26 cellular contexts compared by ENCODE assay signal in the genomic region with DNA sequence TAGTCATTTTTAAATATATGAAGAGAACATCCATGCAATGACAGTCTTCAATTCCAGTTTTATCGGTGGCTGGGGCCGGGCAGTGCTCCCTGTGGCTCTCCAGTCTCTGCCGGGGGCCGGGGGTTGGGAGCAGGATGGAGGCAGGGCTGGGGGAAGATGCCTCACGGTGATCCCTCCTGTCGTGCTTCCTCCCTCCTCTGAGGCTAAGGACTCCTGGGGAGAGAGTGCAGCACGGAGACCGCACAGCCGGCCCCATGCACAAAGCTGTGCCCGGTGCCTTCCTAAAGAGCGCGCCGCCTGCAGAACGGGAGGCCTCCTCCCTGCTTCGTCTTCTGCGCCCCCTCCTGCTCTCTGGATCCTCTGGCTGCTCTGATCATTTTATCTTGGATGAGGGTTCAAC. TPM values are rescaled to one million over a fixed set of nuclear protein-coding genes. Genes with fewer than 3 reads are reported as not detected.
DNase-seq lines count a peak whose midpoint lies in the region; ATAC-seq, FAIRE-seq and TF ChIP-seq lines count a peak whose summit lies in the region.
"Had no signal": no experiment of that assay in that cellular context is flagged by ENCODE, and none has a peak within 500 bp of the region (broad histone marks: within the 10 kb centered on the region; RNA-seq: fewer than 3 reads in every experiment).

No MANE protein-coding gene starts in this region.

- H3K27ac ChIP-seq in HepG2 (ENCODE audit: extremely low read length, insufficient read depth, low read length) = no peak overlapping the region
- H3K27ac ChIP-seq: brain microvascular endothelial cell, colonic mucosa, heart left ventricle, HL-60, parathyroid adenoma, thoracic aorta had no signal

- POLR2A ChIA-PET in HEK293T (lab: Yijun Ruan, JAX) = no interaction called here
- POLR2A ChIA-PET in HepG2 (lab: Yijun Ruan, JAX) = no interaction called here

- H3K27ac Mint-ChIP-seq in activated T-helper 1 cell treated with anti-CD3 and anti-CD28 coated beads, Interleukin-12 subunit alpha, Interleukin-12 subunit beta, Interleukin-2, Interleukin-4 antibody, amounts not matched to agents 30 ng/mL and 10 ng/mL and 1 ng/mL, durations not matched to agents 14 hours and 24 hours and 36 hours = no peak overlapping the region
- H3K27ac Mint-ChIP-seq in activated naive CD4-positive, alpha-beta T cell treated with anti-CD3 and anti-CD28 coated beads, Interleukin-2, amount 50 U/mL, for 72 hours = no peak overlapping the region
- H3K27ac Mint-ChIP-seq: stimulated activated effector memory CD8-positive, alpha-beta T cell treated with anti-CD3 and anti-CD28 coated beads, Interleukin-12 subunit alpha, Interleukin-12 subunit beta, amount 100 ng/mL, for 72 hours had no signal

- no peaks in the 10 kb centered on the region for H4K20me1 ChIP-seq in HepG2 (ENCODE audit: insufficient read depth, low read length)

- TF ChIP-seq CTCF in choroid plexus epithelial cell (conservative IDR thresholded peaks at IDR 0.05; ENCODE audit: low read depth, low read length) (peak; percentile 30), HepG2 (CRISPR knock-in tag; IDR thresholded peaks at IDR 0.05) (0 out of 2 replicates have a peak, but pooled peaks have one; percentile 33)

- no peaks in the 10 kb centered on the region for H3K36me3 ChIP-seq in HepG2 (replicated peaks in 1 of 2; ENCODE audit: control insufficient read depth in 1 of 2, insufficient read depth in 2 of 2, low read length in 2 of 2)
- H3K36me3 ChIP-seq: brain microvascular endothelial cell, colonic mucosa, heart left ventricle, thoracic aorta had no signal

- no peak for TF ChIP-seq RAD21 in HepG2 (CRISPR knock-in tag; IDR thresholded peaks at IDR 0.05)

- WGBS in HepG2 (ENCODE audit: low lambda C conversion rate) = 2% methylated on average over 9 of the region's 16 CpGs

- H3K4me3 ChIP-seq in choroid plexus epithelial cell (ENCODE audit: low read depth, low read length) (peak overlapping the region; percentile 24), HepG2 (replicated peaks in 1 of 3; ENCODE audit: insufficient read depth in 1 of 3, low read depth in 2 of 3, low read length in 3 of 3) (0 out of 6 replicates have a peak overlapping the region, but pooled peaks of 1 of the 3 experiments have one; percentile 39)
- H3K4me3 ChIP-seq: colonic mucosa, heart left ventricle, thoracic aorta had no signal

- H3K9ac ChIP-seq in HepG2 (ENCODE audit: insufficient read depth, low read depth, low read length) = no peak overlapping the region
- H3K9ac ChIP-seq: parathyroid adenoma had no signal

- no peak overlapping the region for H2AFZ ChIP-seq in HepG2 (ENCODE audit: low read length)
- H2AFZ ChIP-seq: parathyroid adenoma had no signal

- no peaks in the 10 kb centered on the region for H3K4me1 Mint-ChIP-seq in activated T-helper 1 cell treated with anti-CD3 and anti-CD28 coated beads, Interleukin-12 subunit alpha, Interleukin-12 subunit beta, Interleukin-2, Interleukin-4 antibody, amounts not matched to agents 30 ng/mL and 10 ng/mL and 1 ng/mL, durations not matched to agents 14 hours and 24 hours and 36 hours (ENCODE audit: low read depth)
- H3K4me1 Mint-ChIP-seq: naive B cell; stimulated activated effector memory CD8-positive, alpha-beta T cell treated with anti-CD3 and anti-CD28 coated beads, Interleukin-12 subunit alpha, Interleukin-12 subunit beta, amount 100 ng/mL, for 72 hours had no signal

- BruUV-seq in HepG2 (replicated peaks; lab: Mats Ljungman, UMichigan) = no TSS peak

- intact Hi-C loops in HepG2 (cut with micrococcal nuclease; ENCODE audit: unreplicated experiment) = no loop called here
- intact Hi-C loops in activated T-helper 1 cell treated with anti-CD3 and anti-CD28 coated beads, Interleukin-12 subunit alpha, Interleukin-12 subunit beta, Interleukin-2, Interleukin-4 antibody, amounts not matched to agents 30 ng/mL and 10 ng/mL and 1 ng/mL, durations not matched to agents 14 hours and 24 hours and 36 hours (cut with micrococcal nuclease) = no loop called here

- CTCF ChIA-PET in HEK293T (lab: Yijun Ruan, JAX) = no interaction called here
- CTCF ChIA-PET in HepG2 (lab: Yijun Ruan, JAX; ENCODE audit: low intra/inter-chr PET ratio, low total read pairs) = no interaction called here

- TF ChIP-seq EP300 in HepG2 (IDR thresholded peaks at IDR 0.05; ENCODE audit: low read depth in 2 of 2, low read length in 2 of 2) = no peak
- TF ChIP-seq EP300 in HepG2 (CRISPR knock-in tag; IDR thresholded peaks at IDR 0.05; ENCODE audit: borderline replicate concordance) = no peak

- no peak for TF ChIP-seq POLR2A in HepG2 (IDR thresholded peaks at IDR 0.05; ENCODE audit: insufficient read depth in 1 of 2, low read depth in 2 of 2, low read length in 2 of 2)

- H3K4me1 ChIP-seq in HepG2 (ENCODE audit: insufficient read depth, low read length) = no peaks in the 10 kb centered on the region
- H3K4me1 ChIP-seq: colonic mucosa, parathyroid adenoma had no signal

- peak; percentile 46 for DNase-seq in D341Med (ENCODE audit: low spot score)
- DNase-seq in HEK293T (ENCODE audit: extremely low spot score) = peak; percentile 53
- DNase-seq in choroid plexus epithelial cell (ENCODE audit: low read depth) = peak; percentile 45
- DNase-seq in HepG2 (ENCODE audit: low spot score) = no peak
- no peak for DNase-seq in activated T-helper 1 cell treated with anti-CD3 and anti-CD28 coated beads, Interleukin-12 subunit alpha, Interleukin-12 subunit beta, Interleukin-2, Interleukin-4 antibody, amounts not matched to agents 30 ng/mL and 10 ng/mL and 1 ng/mL, durations not matched to agents 14 hours and 24 hours and 36 hours (ENCODE audit: low spot score)
- no peak for DNase-seq in activated naive CD4-positive, alpha-beta T cell treated with anti-CD3 and anti-CD28 coated beads, Interleukin-2, amount 50 U/mL, for 72 hours (ENCODE audit: low spot score in 2 of 2)
- DNase-seq: ACHN; activated CD4-positive, alpha-beta T cell treated with anti-CD3 and anti-CD28 coated beads for 1 hour; brain microvascular endothelial cell; C1 segment of cervical spinal cord; colonic mucosa; heart left ventricle; kidney; mammary epithelial cell; naive B cell; NCI-H2029; NCI-H510A treated with DMSO at 0.1 percent for 48 hours; Right ventricle myocardium superior had no signal

- no peaks in the 10 kb centered on the region for H3K9me3 ChIP-seq in HepG2 (ENCODE audit: low read length)
- H3K9me3 ChIP-seq: colonic mucosa, heart left ventricle, thoracic aorta had no signal

- no peaks in the 10 kb centered on the region for H3K79me2 ChIP-seq in HepG2 (ENCODE audit: insufficient read depth, low read length)
- H3K79me2 ChIP-seq: parathyroid adenoma had no signal

- peaks cover 2 to 18% of the 10 kb centered on the region in 2 experiments; a peak in 3 of 5 replicates for H3K27me3 ChIP-seq in HepG2 (ENCODE audit: control insufficient read depth in 1 of 2, insufficient read depth in 2 of 2, low read length in 2 of 2)
- H3K27me3 ChIP-seq: colonic mucosa had no signal

- in situ Hi-C loops in HepG2 (cut with HindIII; ENCODE audit: extremely low pct_ligation_motif_present, low pct_unique_long_range_greater_than_20kb) = no loop called here

- no peak overlapping the region for H3K4me2 ChIP-seq in HepG2 (ENCODE audit: low read depth, low read length)

- no peak overlapping the region for H3K4me3 Mint-ChIP-seq in activated T-helper 1 cell treated with anti-CD3 and anti-CD28 coated beads, Interleukin-12 subunit alpha, Interleukin-12 subunit beta, Interleukin-2, Interleukin-4 antibody, amounts not matched to agents 30 ng/mL and 10 ng/mL and 1 ng/mL, durations not matched to agents 14 hours and 24 hours and 36 hours
- H3K4me3 Mint-ChIP-seq: naive B cell; stimulated activated effector memory CD8-positive, alpha-beta T cell treated with anti-CD3 and anti-CD28 coated beads, Interleukin-12 subunit alpha, Interleukin-12 subunit beta, amount 100 ng/mL, for 72 hours had no signal

- FAIRE-seq in HepG2 (lab: Jason Lieb, UNC) = no peak
- FAIRE-seq: D721Med, G401.6, kidney had no signal

- ATAC-seq in HepG2 = peak; percentile 68
- no peak for ATAC-seq in activated naive CD4-positive, alpha-beta T cell treated with anti-CD3 and anti-CD28 coated beads, Interleukin-2, amount 50 U/mL, for 72 hours
- no peak for ATAC-seq in GM21367 (IDR thresholded peaks at IDR 0.05; ENCODE audit: unreplicated experiment)
- no peak for ATAC-seq in HG03565 (IDR thresholded peaks at IDR 0.05; ENCODE audit: unreplicated experiment)
- ATAC-seq: heart left ventricle; stimulated activated effector memory CD8-positive, alpha-beta T cell treated with anti-CD3 and anti-CD28 coated beads, Interleukin-12 subunit alpha, Interleukin-12 subunit beta, amount 100 ng/mL, for 72 hours had no signal

- H3K36me3 Mint-ChIP-seq in activated T-helper 1 cell treated with anti-CD3 and anti-CD28 coated beads, Interleukin-12 subunit alpha, Interleukin-12 subunit beta, Interleukin-2, Interleukin-4 antibody, amounts not matched to agents 30 ng/mL and 10 ng/mL and 1 ng/mL, durations not matched to agents 14 hours and 24 hours and 36 hours (ENCODE audit: low read depth) = no peaks in the 10 kb centered on the region
- no peaks in the 10 kb centered on the region for H3K36me3 Mint-ChIP-seq in activated naive CD4-positive, alpha-beta T cell treated with anti-CD3 and anti-CD28 coated beads, Interleukin-2, amount 50 U/mL, for 72 hours
- H3K36me3 Mint-ChIP-seq: naive B cell; stimulated activated effector memory CD8-positive, alpha-beta T cell treated with anti-CD3 and anti-CD28 coated beads, Interleukin-12 subunit alpha, Interleukin-12 subunit beta, amount 100 ng/mL, for 72 hours had no signal

- H3K27me3 Mint-ChIP-seq in activated T-helper 1 cell treated with anti-CD3 and anti-CD28 coated beads, Interleukin-12 subunit alpha, Interleukin-12 subunit beta, Interleukin-2, Interleukin-4 antibody, amounts not matched to agents 30 ng/mL and 10 ng/mL and 1 ng/mL, durations not matched to agents 14 hours and 24 hours and 36 hours (ENCODE audit: insufficient read depth) = peaks cover 12% of the 10 kb centered on the region

- no peaks in the 10 kb centered on the region for H3K9me3 Mint-ChIP-seq in activated T-helper 1 cell treated with anti-CD3 and anti-CD28 coated beads, Interleukin-12 subunit alpha, Interleukin-12 subunit beta, Interleukin-2, Interleukin-4 antibody, amounts not matched to agents 30 ng/mL and 10 ng/mL and 1 ng/mL, durations not matched to agents 14 hours and 24 hours and 36 hours
- H3K9me3 Mint-ChIP-seq in activated naive CD4-positive, alpha-beta T cell treated with anti-CD3 and anti-CD28 coated beads, Interleukin-2, amount 50 U/mL, for 72 hours = no peaks in the 10 kb centered on the region
- H3K9me3 Mint-ChIP-seq: stimulated activated effector memory CD8-positive, alpha-beta T cell treated with anti-CD3 and anti-CD28 coated beads, Interleukin-12 subunit alpha, Interleukin-12 subunit beta, amount 100 ng/mL, for 72 hours had no signal

RNA-seq across cellular contexts. Expression of a gene that starts 20.5 kb away (rescaled TPM):
- not detected in 2 replicates for total RNA-seq in HepG2 (2016; rRNA removed; fragmentation: Illumina TruSeq; extraction: Trizol)
- total RNA-seq in HepG2 (2016; cell fraction: cytosol; rRNA removed; fragmentation: Illumina TruSeq; extraction: Trizol; ENCODE audit: low read depth) = not detected in 2 replicates
- total RNA-seq in HepG2 (2016; cell fraction: insoluble cytoplasmic fraction; rRNA removed; fragmentation: Illumina TruSeq; extraction: Trizol) = not detected in 2 replicates
- total RNA-seq in HepG2 (2016; cell fraction: membrane; rRNA removed; fragmentation: Illumina TruSeq; extraction: Trizol) = not detected in 2 replicates
- not detected in 2 replicates for total RNA-seq in HepG2 (2016; cell fraction: nucleus; rRNA removed; fragmentation: Illumina TruSeq; extraction: Trizol)
- not detected in 2 replicates for polyA plus RNA-seq in HepG2 (2011; rRNA removed)
- not detected in 2 replicates for polyA plus RNA-seq in HepG2 (2011; cell fraction: cytosol; rRNA removed)
- not detected in 2 replicates for polyA plus RNA-seq in HepG2 (2011; cell fraction: nucleus; rRNA removed)
- not detected in 2 replicates for polyA plus RNA-seq in HepG2 (2012)
- polyA plus RNA-seq in HepG2 (2016; cell fraction: cytosol; fragmentation: Illumina TruSeq; extraction: Trizol; ENCODE audit: low read depth) = not detected in 2 replicates
- polyA plus RNA-seq in HepG2 (2016; cell fraction: insoluble cytoplasmic fraction; fragmentation: Illumina TruSeq; extraction: Trizol; ENCODE audit: low read depth) = not detected in 2 replicates
- not detected in 2 replicates for polyA plus RNA-seq in HepG2 (2016; cell fraction: membrane; fragmentation: Illumina TruSeq; extraction: Trizol; ENCODE audit: low read depth)
- polyA plus RNA-seq in HepG2 (2016; cell fraction: nucleus; fragmentation: Illumina TruSeq; extraction: Trizol; ENCODE audit: insufficient read depth, low read depth) = not detected in 2 replicates
- polyA minus RNA-seq in HepG2 (2011; rRNA and poly(A)+ RNA removed; ENCODE audit: low replicate concordance) = 53.8 TPM in 1 of 2 replicates, not detected in the other
- polyA minus RNA-seq in HepG2 (2011; cell fraction: cytosol; rRNA and poly(A)+ RNA removed) = not detected in 2 replicates
- polyA minus RNA-seq in HepG2 (2011; cell fraction: nucleus; rRNA and poly(A)+ RNA removed) = not detected in 2 replicates
- 0.65 and 0.91 TPM in 2 replicates for total RNA-seq in activated T-helper 1 cell treated with anti-CD3 and anti-CD28 coated beads, Interleukin-12 subunit alpha, Interleukin-12 subunit beta, Interleukin-2, Interleukin-4 antibody, amounts not matched to agents 30 ng/mL and 10 ng/mL and 1 ng/mL, durations not matched to agents 14 hours and 24 hours and 36 hours
- total RNA-seq in activated naive CD4-positive, alpha-beta T cell treated with anti-CD3 and anti-CD28 coated beads, Interleukin-2, amount 50 U/mL, for 72 hours = 1 to 10 TPM in 1 of 2 donors, under 1 TPM in 1; 0.59 to 3.5 TPM
- total RNA-seq: Right ventricle myocardium superior, thoracic aorta had no signal

RNA-seq across cellular contexts. Expression of a gene that starts 46.4 kb away (rescaled TPM):
- 0.15 and 0.60 TPM in 2 replicates for total RNA-seq in HepG2 (2016; rRNA removed; fragmentation: Illumina TruSeq; extraction: Trizol)
- 0.51 TPM in 1 of 2 replicates, not detected in the other for total RNA-seq in HepG2 (2016; cell fraction: cytosol; rRNA removed; fragmentation: Illumina TruSeq; extraction: Trizol; ENCODE audit: low read depth)
- total RNA-seq in HepG2 (2016; cell fraction: insoluble cytoplasmic fraction; rRNA removed; fragmentation: Illumina TruSeq; extraction: Trizol) = 0.30 and 0.79 TPM in 2 replicates
- total RNA-seq in HepG2 (2016; cell fraction: membrane; rRNA removed; fragmentation: Illumina TruSeq; extraction: Trizol) = 0.31 and 0.38 TPM in 2 replicates
- 0.96 TPM in 1 of 2 replicates, not detected in the other for total RNA-seq in HepG2 (2016; cell fraction: nucleus; rRNA removed; fragmentation: Illumina TruSeq; extraction: Trizol)
- 0.22 and 0.45 TPM in 2 replicates for polyA plus RNA-seq in HepG2 (2011; rRNA removed)
- polyA plus RNA-seq in HepG2 (2011; cell fraction: cytosol; rRNA removed) = 0.09 and 0.18 TPM in 2 replicates
- 0.69 and 0.88 TPM in 2 replicates for polyA plus RNA-seq in HepG2 (2011; cell fraction: nucleus; rRNA removed)
- polyA plus RNA-seq in HepG2 (2012) = 0.47 and 0.92 TPM in 2 replicates
- 0.32 and 0.66 TPM in 2 replicates for polyA plus RNA-seq in HepG2 (2016; cell fraction: cytosol; fragmentation: Illumina TruSeq; extraction: Trizol; ENCODE audit: low read depth)
- 0.58 and 0.72 TPM in 2 replicates for polyA plus RNA-seq in HepG2 (2016; cell fraction: insoluble cytoplasmic fraction; fragmentation: Illumina TruSeq; extraction: Trizol; ENCODE audit: low read depth)
- polyA plus RNA-seq in HepG2 (2016; cell fraction: membrane; fragmentation: Illumina TruSeq; extraction: Trizol; ENCODE audit: low read depth) = 0.20 and 0.56 TPM in 2 replicates
- polyA plus RNA-seq in HepG2 (2016; cell fraction: nucleus; fragmentation: Illumina TruSeq; extraction: Trizol; ENCODE audit: insufficient read depth, low read depth) = not detected in 2 replicates
- 0.10 and 0.42 TPM in 2 replicates for polyA minus RNA-seq in HepG2 (2011; rRNA and poly(A)+ RNA removed; ENCODE audit: low replicate concordance)
- polyA minus RNA-seq in HepG2 (2011; cell fraction: cytosol; rRNA and poly(A)+ RNA removed) = not detected in 2 replicates
- 0.26 and 0.62 TPM in 2 replicates for polyA minus RNA-seq in HepG2 (2011; cell fraction: nucleus; rRNA and poly(A)+ RNA removed)
- 1.0 and 2.1 TPM in 2 replicates for total RNA-seq in activated T-helper 1 cell treated with anti-CD3 and anti-CD28 coated beads, Interleukin-12 subunit alpha, Interleukin-12 subunit beta, Interleukin-2, Interleukin-4 antibody, amounts not matched to agents 30 ng/mL and 10 ng/mL and 1 ng/mL, durations not matched to agents 14 hours and 24 hours and 36 hours
- total RNA-seq in activated naive CD4-positive, alpha-beta T cell treated with anti-CD3 and anti-CD28 coated beads, Interleukin-2, amount 50 U/mL, for 72 hours = 1 to 10 TPM; 6.3 to 8.8 TPM

Comparison
In these comparisons a context has a peak if more than half of its experiments do, and no peak if none do; other contexts are left out.
1. DNase-seq: peak in D341Med (single experiment), HEK293T (single experiment) and choroid plexus epithelial cell (single experiment); none in HepG2 (single experiment), activated T-helper 1 cell treated with anti-CD3 and anti-CD28 coated beads, Interleukin-12 subunit alpha, Interleukin-12 subunit beta, Interleukin-2, Interleukin-4 antibody, amounts not matched to agents 30 ng/mL and 10 ng/mL and 1 ng/mL, durations not matched to agents 14 hours and 24 hours and 36 hours (single experiment) and activated naive CD4-positive, alpha-beta T cell treated with anti-CD3 and anti-CD28 coated beads, Interleukin-2, amount 50 U/mL, for 72 hours (0 of 2).